In genomic region chr1:230105754-230106625, GRCh38 we compare ENCODE assay signal across 8 cellular contexts. TPM values are rescaled to one million over a fixed set of nuclear protein-coding genes. Genes with fewer than 3 reads are reported as not detected.
DNase-seq lines count a peak whose midpoint lies in the region; ATAC-seq and TF ChIP-seq lines count a peak whose summit lies in the region.

No MANE protein-coding gene starts in this region.

- no peaks in the 10 kb centered on the region for H3K9me3 ChIP-seq in body of pancreas

- no peak for TF ChIP-seq CTCF in KMS-11 (conservative IDR thresholded peaks at IDR 0.05; ENCODE audit: low read depth, low read length)
- TF ChIP-seq CTCF in body of pancreas (IDR thresholded peaks at IDR 0.05) = no peak
- no peak for TF ChIP-seq CTCF in nephron (IDR thresholded peaks at IDR 0.05; ENCODE audit: unreplicated experiment in 3 of 3)

- peaks cover 93% of the 10 kb centered on the region for H3K79me2 ChIP-seq in KMS-11 (ENCODE audit: insufficient read depth, low read depth)

- peak; percentile 72 for ATAC-seq in body of pancreas
- ATAC-seq in GM18517 (IDR thresholded peaks at IDR 0.05; ENCODE audit: unreplicated experiment) = no peak

- H3K4me1 Mint-ChIP-seq in activated naive CD4-positive, alpha-beta T cell treated with anti-CD3 and anti-CD28 coated beads, Interleukin-2, amount 50 U/mL, for 24 hours = peaks cover 97% of the 10 kb centered on the region
- H3K4me1 Mint-ChIP-seq in nephron = peaks cover 72% of the 10 kb centered on the region

- H4K20me1 ChIP-seq in KMS-11 (ENCODE audit: insufficient read depth) = no peaks in the 10 kb centered on the region

- H2AFZ ChIP-seq in KMS-11 (ENCODE audit: low read depth) = no peak overlapping the region

- no peak overlapping the region for H3K9ac ChIP-seq in KMS-11

- H3K4me2 ChIP-seq in KMS-11 = peak overlapping the region; percentile 97

- H3K27me3 ChIP-seq in KMS-11 (ENCODE audit: insufficient read depth, low read depth) (no peaks in the 10 kb centered on the region), body of pancreas (no peaks in the 10 kb centered on the region)

- H3K4me3 Mint-ChIP-seq in activated naive CD4-positive, alpha-beta T cell treated with anti-CD3 and anti-CD28 coated beads, Interleukin-2, amount 50 U/mL, for 24 hours = peak overlapping the region; percentile 77
- peak overlapping the region in 1 of 3 experiments; percentile 8 for H3K4me3 Mint-ChIP-seq in nephron

- H3K4me3 ChIP-seq in KMS-11 (IDR thresholded peaks at IDR 0.05; ENCODE audit: insufficient read depth, low read depth, low read length) (no peak overlapping the region), body of pancreas (no peak overlapping the region)

- DNase-seq in activated naive CD4-positive, alpha-beta T cell treated with anti-CD3 and anti-CD28 coated beads, Interleukin-2, amount 50 U/mL, for 16 hours = no peak
- peak; percentile 60 to 84 (median 68) for DNase-seq in body of pancreas
- DNase-seq in central memory CD4-positive, alpha-beta T cell = no peak
- DNase-seq in activated CD4-positive, CD25-positive, alpha-beta regulatory T cell treated with anti-CD3 and anti-CD28 coated beads, Interleukin-2, amount 50 U/mL, for 72 hours = no peak

- H3K27ac ChIP-seq in KMS-11 = peak overlapping the region; percentile 79; the same call in 1 of the 2 replicates
- H3K27ac ChIP-seq in body of pancreas = peak overlapping the region; percentile 78 to 95 (median 87)

- TF ChIP-seq POLR2A in body of pancreas (IDR thresholded peaks at IDR 0.05) = no peak

- H3K27me3 Mint-ChIP-seq in activated naive CD4-positive, alpha-beta T cell treated with anti-CD3 and anti-CD28 coated beads, Interleukin-2, amount 50 U/mL, for 24 hours = no peaks in the 10 kb centered on the region
- H3K27me3 Mint-ChIP-seq in nephron (ENCODE audit: low read depth) = peaks cover 32% of the 10 kb centered on the region

- peaks cover 98% of the 10 kb centered on the region for H3K4me1 ChIP-seq in KMS-11 (ENCODE audit: low read depth, poor library complexity, severe bottlenecking)
- H3K4me1 ChIP-seq in body of pancreas = peaks cover 76% of the 10 kb centered on the region

- H3K9me3 Mint-ChIP-seq in activated naive CD4-positive, alpha-beta T cell treated with anti-CD3 and anti-CD28 coated beads, Interleukin-2, amount 50 U/mL, for 24 hours = no peaks in the 10 kb centered on the region
- H3K9me3 Mint-ChIP-seq in nephron = no peaks in the 10 kb centered on the region

- 15 to 21% methylated on average over 8 to 10 of the region's 10 CpGs for WGBS in body of pancreas, 2 donors

- intact Hi-C loops in body of pancreas (cut with DNase I) = no loop called here

- no peaks in the 10 kb centered on the region for H3K36me3 ChIP-seq in KMS-11 (ENCODE audit: insufficient read depth)
- H3K36me3 ChIP-seq in body of pancreas (replicated peaks in 1 of 2; ENCODE audit: insufficient read depth in 1 of 2, low read depth in 2 of 2) = no peaks in the 10 kb centered on the region

- no peaks in the 10 kb centered on the region for H3K36me3 Mint-ChIP-seq in activated naive CD4-positive, alpha-beta T cell treated with anti-CD3 and anti-CD28 coated beads, Interleukin-2, amount 50 U/mL, for 24 hours
- no peaks in the 10 kb centered on the region for H3K36me3 Mint-ChIP-seq in nephron (ENCODE audit: low read depth)

- H3K27ac Mint-ChIP-seq in activated naive CD4-positive, alpha-beta T cell treated with anti-CD3 and anti-CD28 coated beads, Interleukin-2, amount 50 U/mL, for 24 hours = peak overlapping the region; percentile 93
- peak overlapping the region; percentile 5 to 76 (median 74) for H3K27ac Mint-ChIP-seq in nephron

RNA-seq across cellular contexts. Expression of gene GALNT2, which starts 39.0 kb away (rescaled TPM):
- 10 to 100 TPM; 45.9 to 68.6 TPM for total RNA-seq in body of pancreas

Comparison
In these comparisons a context has a peak if more than half of its experiments do, and no peak if none do; other contexts are left out.
1. DNase-seq: peak in body of pancreas (4 of 4); none in activated naive CD4-positive, alpha-beta T cell treated with anti-CD3 and anti-CD28 coated beads, Interleukin-2, amount 50 U/mL, for 16 hours (single experiment), central memory CD4-positive, alpha-beta T cell (single experiment) and activated CD4-positive, CD25-positive, alpha-beta regulatory T cell treated with anti-CD3 and anti-CD28 coated beads, Interleukin-2, amount 50 U/mL, for 72 hours (single experiment).